Comparison of ENCODE assay signal across 24 cellular contexts in genomic region chr11:59191899-59192298, GRCh38. TPM values are rescaled to one million over a fixed set of nuclear protein-coding genes. Genes with fewer than 3 reads are reported as not detected.
DNase-seq lines count a peak whose midpoint lies in the region; ATAC-seq, FAIRE-seq and TF ChIP-seq lines count a peak whose summit lies in the region.
"Had no signal": no experiment of that assay in that cellular context is flagged by ENCODE, and none has a peak within 500 bp of the region (broad histone marks: within the 10 kb centered on the region; RNA-seq: fewer than 3 reads in every experiment).

No MANE protein-coding gene starts in this region.

- no TSS peak for BruUV-seq in HepG2 (replicated peaks; lab: Mats Ljungman, UMichigan)

- DNase-seq in astrocyte (ENCODE audit: low read depth), result no peak
- no peak for DNase-seq in HepG2 (ENCODE audit: low spot score)
- DNase-seq in mucosa of descending colon, result no peak
- peak; percentile 69 for DNase-seq in upper lobe of right lung
- no peak for DNase-seq in erythroblast (lab: John Stamatoyannopoulos, UW)
- no peak for DNase-seq in activated naive CD8-positive, alpha-beta T cell treated with anti-CD3 and anti-CD28 coated beads for 36 hours
- DNase-seq: CD4-positive, alpha-beta T cell; COR-L47; DMS53; MM.1S; NCI-H2029; NCI-H446; NCI-H524 treated with DMSO at 0.1 percent for 48 hours; NCI-H774; PC-3; SK-N-SH had no signal

- H3K4me3 ChIP-seq in astrocyte (ENCODE audit: insufficient read depth, low read depth, low read length) (no peak overlapping the region), HepG2 (replicated peaks in 1 of 3; ENCODE audit: insufficient read depth in 1 of 3, low read depth in 2 of 3, low read length in 3 of 3) (no peak overlapping the region), mucosa of descending colon (no peak overlapping the region), upper lobe of right lung (peak overlapping the region; percentile 14)
- H3K4me3 ChIP-seq: BLaER1 had no signal

- no peaks in the 10 kb centered on the region for H4K20me1 ChIP-seq in astrocyte (ENCODE audit: insufficient read depth, low read length)
- no peaks in the 10 kb centered on the region for H4K20me1 ChIP-seq in HepG2 (ENCODE audit: insufficient read depth, low read length)
- H4K20me1 ChIP-seq: BLaER1 had no signal

- H3K27ac Mint-ChIP-seq in astrocyte (ENCODE audit: unreplicated experiment), result peak overlapping the region; percentile 15
- no peak overlapping the region for H3K27ac Mint-ChIP-seq in activated naive CD8-positive, alpha-beta T cell treated with anti-CD3 and anti-CD28 coated beads for 36 hours
- H3K27ac Mint-ChIP-seq: CD4-positive, alpha-beta T cell had no signal

- H3K36me3 ChIP-seq in astrocyte (ENCODE audit: insufficient read depth, low read length) (no peaks in the 10 kb centered on the region), HepG2 (replicated peaks in 1 of 2; ENCODE audit: control insufficient read depth in 1 of 2, insufficient read depth in 2 of 2, low read length in 2 of 2) (peaks cover 7% of the 10 kb centered on the region in 2 experiments; a peak in 2 of 5 replicates), mucosa of descending colon (ENCODE audit: low read depth) (peaks cover 5% of the 10 kb centered on the region), upper lobe of right lung (peaks cover 57% of the 10 kb centered on the region)

- no peak for TF ChIP-seq RAD21 in HepG2 (CRISPR knock-in tag; IDR thresholded peaks at IDR 0.05)

- CTCF ChIA-PET in HepG2 (lab: Yijun Ruan, JAX; ENCODE audit: low intra/inter-chr PET ratio, low total read pairs), result no interaction called here

- 87% methylated on average over 7 of the region's 8 CpGs for WGBS in HepG2 (ENCODE audit: low lambda C conversion rate)

- no peak for TF ChIP-seq EP300 in HepG2 (IDR thresholded peaks at IDR 0.05; ENCODE audit: low read depth in 2 of 2, low read length in 2 of 2)
- TF ChIP-seq EP300 in HepG2 (CRISPR knock-in tag; IDR thresholded peaks at IDR 0.05; ENCODE audit: borderline replicate concordance), result no peak

- H3K27me3 Mint-ChIP-seq in astrocyte (ENCODE audit: low read depth, unreplicated experiment), result no peaks in the 10 kb centered on the region
- no peaks in the 10 kb centered on the region for H3K27me3 Mint-ChIP-seq in activated naive CD8-positive, alpha-beta T cell treated with anti-CD3 and anti-CD28 coated beads for 36 hours
- H3K27me3 Mint-ChIP-seq: CD4-positive, alpha-beta T cell; IgD-negative memory B cell had no signal

- H3K4me1 ChIP-seq in astrocyte (ENCODE audit: insufficient read depth, low read length), result no peaks in the 10 kb centered on the region
- H3K4me1 ChIP-seq in HepG2 (ENCODE audit: insufficient read depth, low read length), result peaks cover 19% of the 10 kb centered on the region
- H3K4me1 ChIP-seq in mucosa of descending colon (ENCODE audit: low read depth), result peaks cover 47% of the 10 kb centered on the region
- peaks cover 43% of the 10 kb centered on the region for H3K4me1 ChIP-seq in upper lobe of right lung

- TF ChIP-seq CTCF in astrocyte (IDR thresholded peaks at IDR 0.05; ENCODE audit: insufficient read depth, low read depth, low read length), result no peak
- TF ChIP-seq CTCF in HepG2 (CRISPR knock-in tag; IDR thresholded peaks at IDR 0.05), result no peak
- no peak for TF ChIP-seq CTCF in mucosa of descending colon (IDR thresholded peaks at IDR 0.05)
- TF ChIP-seq CTCF in upper lobe of right lung (IDR thresholded peaks at IDR 0.05), result no peak

- H3K4me3 Mint-ChIP-seq in astrocyte (ENCODE audit: unreplicated experiment), result no peak overlapping the region
- no peak overlapping the region for H3K4me3 Mint-ChIP-seq in activated naive CD8-positive, alpha-beta T cell treated with anti-CD3 and anti-CD28 coated beads for 36 hours
- H3K4me3 Mint-ChIP-seq: CD4-positive, alpha-beta T cell; IgD-negative memory B cell had no signal

- H3K27ac ChIP-seq in astrocyte (ENCODE audit: low read depth, low read length) (no peak overlapping the region), HepG2 (ENCODE audit: extremely low read length, insufficient read depth, low read length) (peak overlapping the region; percentile 39), upper lobe of right lung (peak overlapping the region; percentile 38)
- H3K27ac ChIP-seq: BLaER1, KMS-11 had no signal

- no peak for FAIRE-seq in astrocyte (lab: Jason Lieb, UNC)
- no peak for FAIRE-seq in HepG2 (lab: Jason Lieb, UNC)
- FAIRE-seq: A204.1, G401.6 had no signal

- in situ Hi-C loops in HepG2 (cut with HindIII; ENCODE audit: extremely low pct_ligation_motif_present, low pct_unique_long_range_greater_than_20kb), result loop anchor here (25.0 kb wide), 1 partner anchor 495 kb away; no protein-coding TSS in a partner anchor

- TF ChIP-seq POLR2A in HepG2 (IDR thresholded peaks at IDR 0.05; ENCODE audit: insufficient read depth in 1 of 2, low read depth in 2 of 2, low read length in 2 of 2), result no peak
- TF ChIP-seq POLR2A in erythroblast (IDR thresholded peaks at IDR 0.05; ENCODE audit: low read length), result no peak

- ATAC-seq in HepG2 (0 out of 3 replicates have a peak, but pooled peaks have one; percentile 28), mucosa of descending colon (peak; percentile 8), upper lobe of right lung (peak; percentile 74), GM19023 (IDR thresholded peaks at IDR 0.05; ENCODE audit: unreplicated experiment) (no peak)
- ATAC-seq: PC-3 had no signal

- peaks cover 18% of the 10 kb centered on the region for H3K4me1 Mint-ChIP-seq in astrocyte (ENCODE audit: low read depth, unreplicated experiment)
- peaks cover 2% of the 10 kb centered on the region for H3K4me1 Mint-ChIP-seq in activated naive CD8-positive, alpha-beta T cell treated with anti-CD3 and anti-CD28 coated beads for 36 hours

- POLR2A ChIA-PET in HepG2 (lab: Yijun Ruan, JAX), result interaction anchor here (1.4 kb wide), 1 partner anchor 18 kb away, joined by 9 read pairs; no protein-coding TSS in a partner anchor

- H2AFZ ChIP-seq in astrocyte (ENCODE audit: low read depth, low read length) (no peak overlapping the region), HepG2 (ENCODE audit: low read length) (no peak overlapping the region)

- H3K9me3 ChIP-seq in astrocyte (ENCODE audit: insufficient read depth, low read depth, low read length) (no peaks in the 10 kb centered on the region), HepG2 (ENCODE audit: low read length) (no peaks in the 10 kb centered on the region), mucosa of descending colon (no peaks in the 10 kb centered on the region), upper lobe of right lung (no peaks in the 10 kb centered on the region)
- H3K9me3 ChIP-seq: SK-N-SH had no signal

- peaks cover 50% of the 10 kb centered on the region for H3K36me3 Mint-ChIP-seq in astrocyte (ENCODE audit: low read depth, unreplicated experiment)
- H3K36me3 Mint-ChIP-seq in activated naive CD8-positive, alpha-beta T cell treated with anti-CD3 and anti-CD28 coated beads for 36 hours, result peaks cover 3% of the 10 kb centered on the region

- H3K9ac ChIP-seq in astrocyte (ENCODE audit: low read length), result no peak overlapping the region
- no peak overlapping the region for H3K9ac ChIP-seq in HepG2 (ENCODE audit: insufficient read depth, low read depth, low read length)
- H3K9ac ChIP-seq: BLaER1, KMS-11, SK-N-SH had no signal

- H3K79me2 ChIP-seq in astrocyte (ENCODE audit: insufficient read depth, low read length), result no peaks in the 10 kb centered on the region
- H3K79me2 ChIP-seq in HepG2 (ENCODE audit: insufficient read depth, low read length), result no peaks in the 10 kb centered on the region

- H3K4me2 ChIP-seq in astrocyte (ENCODE audit: low read length) (no peak overlapping the region), HepG2 (ENCODE audit: low read depth, low read length) (no peak overlapping the region)
- H3K4me2 ChIP-seq: BLaER1, KMS-11, SK-N-SH had no signal

- intact Hi-C loops in HepG2 (cut with micrococcal nuclease; ENCODE audit: unreplicated experiment) (no loop called here), mucosa of descending colon (cut with DNase I, micrococcal nuclease) (no loop called here), upper lobe of right lung (cut with DNase I) (no loop called here)

- H3K9me3 Mint-ChIP-seq in astrocyte (ENCODE audit: unreplicated experiment), result peaks cover 7% of the 10 kb centered on the region
- no peaks in the 10 kb centered on the region for H3K9me3 Mint-ChIP-seq in activated naive CD8-positive, alpha-beta T cell treated with anti-CD3 and anti-CD28 coated beads for 36 hours
- H3K9me3 Mint-ChIP-seq: CD4-positive, alpha-beta T cell; IgD-negative memory B cell had no signal

- H3K27me3 ChIP-seq in astrocyte (ENCODE audit: insufficient read depth, low read length), result peaks cover 2% of the 10 kb centered on the region
- H3K27me3 ChIP-seq in HepG2 (ENCODE audit: control insufficient read depth in 1 of 2, insufficient read depth in 2 of 2, low read length in 2 of 2), result no peaks in the 10 kb centered on the region
- H3K27me3 ChIP-seq in upper lobe of right lung, result no peaks in the 10 kb centered on the region
- H3K27me3 ChIP-seq: BLaER1 had no signal

RNA-seq across cellular contexts. Expression of gene DTX4, which starts 20.0 kb away (rescaled TPM):
- total RNA-seq in astrocyte (16.1 and 19.5 TPM in 2 replicates), HepG2 (2016; rRNA removed; fragmentation: Illumina TruSeq; extraction: Trizol) (5.6 and 6.9 TPM in 2 replicates), mucosa of descending colon (10 to 100 TPM; 37.4 to 95.7 (median 53.8) TPM), upper lobe of right lung (43.1 TPM)
- 1.0 and 1.1 TPM in 2 replicates for total RNA-seq in HepG2 (2016; cell fraction: cytosol; rRNA removed; fragmentation: Illumina TruSeq; extraction: Trizol; ENCODE audit: low read depth)
- 5.8 and 5.9 TPM in 2 replicates for total RNA-seq in HepG2 (2016; cell fraction: insoluble cytoplasmic fraction; rRNA removed; fragmentation: Illumina TruSeq; extraction: Trizol)
- total RNA-seq in HepG2 (2016; cell fraction: membrane; rRNA removed; fragmentation: Illumina TruSeq; extraction: Trizol), result 4.1 and 4.8 TPM in 2 replicates
- total RNA-seq in HepG2 (2016; cell fraction: nucleus; rRNA removed; fragmentation: Illumina TruSeq; extraction: Trizol), result 5.4 and 6.2 TPM in 2 replicates
- 0.50 and 0.67 TPM in 2 replicates for polyA plus RNA-seq in HepG2 (2011; rRNA removed)
- 0.37 and 0.47 TPM in 2 replicates for polyA plus RNA-seq in HepG2 (2011; cell fraction: cytosol; rRNA removed)
- 2.6 and 3.0 TPM in 2 replicates for polyA plus RNA-seq in HepG2 (2011; cell fraction: nucleus; rRNA removed)
- 0.91 and 0.99 TPM in 2 replicates for polyA plus RNA-seq in HepG2 (2012)
- 0.53 and 0.69 TPM in 2 replicates for polyA plus RNA-seq in HepG2 (2016; cell fraction: cytosol; fragmentation: Illumina TruSeq; extraction: Trizol; ENCODE audit: low read depth)
- 5.1 and 5.8 TPM in 2 replicates for polyA plus RNA-seq in HepG2 (2016; cell fraction: insoluble cytoplasmic fraction; fragmentation: Illumina TruSeq; extraction: Trizol; ENCODE audit: low read depth)
- 2.1 and 2.3 TPM in 2 replicates for polyA plus RNA-seq in HepG2 (2016; cell fraction: membrane; fragmentation: Illumina TruSeq; extraction: Trizol; ENCODE audit: low read depth)
- polyA plus RNA-seq in HepG2 (2016; cell fraction: nucleus; fragmentation: Illumina TruSeq; extraction: Trizol; ENCODE audit: insufficient read depth, low read depth), result 6.9 and 7.2 TPM in 2 replicates
- 3.2 and 10.3 TPM in 2 replicates for polyA minus RNA-seq in HepG2 (2011; rRNA and poly(A)+ RNA removed; ENCODE audit: low replicate concordance)
- 1.1 and 1.2 TPM in 2 replicates for polyA minus RNA-seq in HepG2 (2011; cell fraction: cytosol; rRNA and poly(A)+ RNA removed)
- 2.4 and 2.8 TPM in 2 replicates for polyA minus RNA-seq in HepG2 (2011; cell fraction: nucleus; rRNA and poly(A)+ RNA removed)
- total RNA-seq in activated naive CD8-positive, alpha-beta T cell treated with anti-CD3 and anti-CD28 coated beads for 36 hours, result under 1 TPM; 0.10 to 0.49 TPM

RNA-seq across cellular contexts. Expression of gene MPEG1, which starts 20.8 kb away (rescaled TPM):
- not detected in 2 replicates for total RNA-seq in astrocyte
- not detected in 2 replicates for total RNA-seq in HepG2 (2016; rRNA removed; fragmentation: Illumina TruSeq; extraction: Trizol)
- not detected in 2 replicates for total RNA-seq in HepG2 (2016; cell fraction: cytosol; rRNA removed; fragmentation: Illumina TruSeq; extraction: Trizol; ENCODE audit: low read depth)
- total RNA-seq in HepG2 (2016; cell fraction: insoluble cytoplasmic fraction; rRNA removed; fragmentation: Illumina TruSeq; extraction: Trizol), result not detected in 2 replicates
- not detected in 2 replicates for total RNA-seq in HepG2 (2016; cell fraction: membrane; rRNA removed; fragmentation: Illumina TruSeq; extraction: Trizol)
- not detected in 2 replicates for total RNA-seq in HepG2 (2016; cell fraction: nucleus; rRNA removed; fragmentation: Illumina TruSeq; extraction: Trizol)
- polyA plus RNA-seq in HepG2 (2011; rRNA removed), result not detected in 2 replicates
- not detected in 2 replicates for polyA plus RNA-seq in HepG2 (2011; cell fraction: cytosol; rRNA removed)
- not detected in 2 replicates for polyA plus RNA-seq in HepG2 (2011; cell fraction: nucleus; rRNA removed)
- polyA plus RNA-seq in HepG2 (2012), result not detected in 2 replicates
- not detected in 2 replicates for polyA plus RNA-seq in HepG2 (2016; cell fraction: cytosol; fragmentation: Illumina TruSeq; extraction: Trizol; ENCODE audit: low read depth)
- polyA plus RNA-seq in HepG2 (2016; cell fraction: insoluble cytoplasmic fraction; fragmentation: Illumina TruSeq; extraction: Trizol; ENCODE audit: low read depth), result not detected in 2 replicates
- polyA plus RNA-seq in HepG2 (2016; cell fraction: membrane; fragmentation: Illumina TruSeq; extraction: Trizol; ENCODE audit: low read depth), result not detected in 2 replicates
- not detected in 2 replicates for polyA plus RNA-seq in HepG2 (2016; cell fraction: nucleus; fragmentation: Illumina TruSeq; extraction: Trizol; ENCODE audit: insufficient read depth, low read depth)
- not detected in 2 replicates for polyA minus RNA-seq in HepG2 (2011; rRNA and poly(A)+ RNA removed; ENCODE audit: low replicate concordance)
- not detected in 2 replicates for polyA minus RNA-seq in HepG2 (2011; cell fraction: cytosol; rRNA and poly(A)+ RNA removed)
- polyA minus RNA-seq in HepG2 (2011; cell fraction: nucleus; rRNA and poly(A)+ RNA removed), result not detected in 2 replicates
- total RNA-seq in mucosa of descending colon, result 10 to 100 TPM in 2 of 3 donors, 1 to 10 TPM in 1; 8.7 to 30.8 (median 21.9) TPM
- total RNA-seq in upper lobe of right lung, result 34.1 TPM
- under 1 TPM; 0.62 to 0.70 TPM for total RNA-seq in activated naive CD8-positive, alpha-beta T cell treated with anti-CD3 and anti-CD28 coated beads for 36 hours
- total RNA-seq: H4, PC-3 had no signal
- polyA plus RNA-seq: AG04450, SK-N-SH had no signal

RNA-seq across cellular contexts. Expression of gene FAM111A, which starts 49.2 kb away (rescaled TPM):
- total RNA-seq in astrocyte (11.1 and 13.1 TPM in 2 replicates), HepG2 (2016; rRNA removed; fragmentation: Illumina TruSeq; extraction: Trizol) (13.5 and 17.0 TPM in 2 replicates), mucosa of descending colon (10 to 100 TPM; 33.6 to 36.0 (median 35.6) TPM), upper lobe of right lung (60.9 TPM)
- 0.88 and 1.4 TPM in 2 replicates for total RNA-seq in HepG2 (2016; cell fraction: cytosol; rRNA removed; fragmentation: Illumina TruSeq; extraction: Trizol; ENCODE audit: low read depth)
- 14.4 and 15.0 TPM in 2 replicates for total RNA-seq in HepG2 (2016; cell fraction: insoluble cytoplasmic fraction; rRNA removed; fragmentation: Illumina TruSeq; extraction: Trizol)
- 4.5 and 6.7 TPM in 2 replicates for total RNA-seq in HepG2 (2016; cell fraction: membrane; rRNA removed; fragmentation: Illumina TruSeq; extraction: Trizol)
- 17.0 and 17.9 TPM in 2 replicates for total RNA-seq in HepG2 (2016; cell fraction: nucleus; rRNA removed; fragmentation: Illumina TruSeq; extraction: Trizol)
- 3.2 and 3.9 TPM in 2 replicates for polyA plus RNA-seq in HepG2 (2011; rRNA removed)
- 1.4 and 2.2 TPM in 2 replicates for polyA plus RNA-seq in HepG2 (2011; cell fraction: cytosol; rRNA removed)
- polyA plus RNA-seq in HepG2 (2011; cell fraction: nucleus; rRNA removed), result 8.9 and 11.1 TPM in 2 replicates
- 2.7 and 4.6 TPM in 2 replicates for polyA plus RNA-seq in HepG2 (2012)
- polyA plus RNA-seq in HepG2 (2016; cell fraction: cytosol; fragmentation: Illumina TruSeq; extraction: Trizol; ENCODE audit: low read depth), result 0.55 and 0.80 TPM in 2 replicates
- polyA plus RNA-seq in HepG2 (2016; cell fraction: insoluble cytoplasmic fraction; fragmentation: Illumina TruSeq; extraction: Trizol; ENCODE audit: low read depth), result 6.4 and 9.5 TPM in 2 replicates
- polyA plus RNA-seq in HepG2 (2016; cell fraction: membrane; fragmentation: Illumina TruSeq; extraction: Trizol; ENCODE audit: low read depth), result 1.7 and 2.3 TPM in 2 replicates
- 28.5 and 30.8 TPM in 2 replicates for polyA plus RNA-seq in HepG2 (2016; cell fraction: nucleus; fragmentation: Illumina TruSeq; extraction: Trizol; ENCODE audit: insufficient read depth, low read depth)
- 2.8 and 25.3 TPM in 2 replicates for polyA minus RNA-seq in HepG2 (2011; rRNA and poly(A)+ RNA removed; ENCODE audit: low replicate concordance)
- 2.6 and 4.8 TPM in 2 replicates for polyA minus RNA-seq in HepG2 (2011; cell fraction: cytosol; rRNA and poly(A)+ RNA removed)
- 14.2 and 14.3 TPM in 2 replicates for polyA minus RNA-seq in HepG2 (2011; cell fraction: nucleus; rRNA and poly(A)+ RNA removed)
- 10 to 100 TPM; 85.7 to 91.7 TPM for total RNA-seq in activated naive CD8-positive, alpha-beta T cell treated with anti-CD3 and anti-CD28 coated beads for 36 hours
